Comparison of ENCODE assay signal across 18 cellular contexts in the genomic region with DNA sequence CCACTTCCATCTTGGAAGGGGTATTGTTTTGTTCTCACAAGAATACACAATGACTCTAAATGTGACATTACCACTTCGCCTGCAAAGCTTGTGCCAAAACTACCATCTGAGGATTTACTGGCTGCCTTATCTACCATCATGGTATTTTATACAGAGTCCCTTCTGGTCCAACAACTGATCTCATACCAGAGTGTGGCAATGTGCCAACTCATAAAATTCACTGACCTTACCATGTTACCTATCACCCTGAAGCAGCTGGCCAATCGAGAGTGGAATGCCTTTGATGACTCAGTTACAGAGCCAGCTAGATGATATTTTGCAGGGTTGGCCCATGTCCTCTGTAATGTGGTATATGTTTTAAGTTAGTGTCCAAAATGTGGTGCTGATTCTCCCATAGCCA. TPM values are rescaled to one million over a fixed set of nuclear protein-coding genes. Genes with fewer than 3 reads are reported as not detected.
DNase-seq lines count a peak whose midpoint lies in the region; ATAC-seq and TF ChIP-seq lines count a peak whose summit lies in the region.
"Had no signal": no experiment of that assay in that cellular context is flagged by ENCODE, and none has a peak within 500 bp of the region (broad histone marks: within the 10 kb centered on the region; RNA-seq: fewer than 3 reads in every experiment).

No MANE protein-coding gene starts in this region.

- intact Hi-C loops in left colon (cut with DNase I, micrococcal nuclease) = no loop called here
- intact Hi-C loops in dorsolateral prefrontal cortex (cut with DNase I) = no loop called here

- no peak overlapping the region for H3K4me3 ChIP-seq in dorsolateral prefrontal cortex
- H3K4me3 ChIP-seq: BLaER1 had no signal

- in situ Hi-C loops in Caki2 (cut with HindIII; ENCODE audit: low pct_unique_long_range_greater_than_20kb, low sequenced_read_pairs) = no loop called here

- H3K27ac ChIP-seq in VCaP (peak overlapping the region; percentile 66), dorsolateral prefrontal cortex (no peak overlapping the region)
- H3K27ac ChIP-seq: BLaER1 had no signal

- peak; percentile 3 for DNase-seq in Caki2 (ENCODE audit: low read depth)
- DNase-seq in HT-29 (ENCODE audit: low spot score) = peak; percentile 54
- DNase-seq in left colon = no peak
- DNase-seq in dorsolateral prefrontal cortex = no peak
- no peak for DNase-seq in DMS79 (lab: John Stamatoyannopoulos, UW)
- DNase-seq: 8988T; Calu3; CD4-positive, alpha-beta memory T cell; GF-D8; GOT3; H9; KG1 had no signal

- ATAC-seq in left colon (peak; percentile 66), HG03469 (IDR thresholded peaks at IDR 0.05; ENCODE audit: unreplicated experiment) (no peak), GM18511 (IDR thresholded peaks at IDR 0.05; ENCODE audit: unreplicated experiment) (no peak)
- ATAC-seq: HepG2 had no signal

- peaks cover 0 to 89% (median 50%) of the 10 kb centered on the region in 45 donors for H3K27me3 ChIP-seq in dorsolateral prefrontal cortex

- TF ChIP-seq CTCF in VCaP (conservative IDR thresholded peaks at IDR 0.05) (no peak), dorsolateral prefrontal cortex (IDR thresholded peaks at IDR 0.05 in 54 of 56, conservative IDR thresholded peaks at IDR 0.05 in 2 of 56; ENCODE audit: low read depth in 1 of 56, partially characterized antibody in 56 of 56) (no peak)

RNA-seq across cellular contexts. Expression of a gene that starts 3.8 kb away (rescaled TPM):
- not detected in 2 replicates for total RNA-seq in Caki2 (2014; rRNA removed; shearing (Covaris generic); ENCODE audit: low replicate concordance)
- total RNA-seq in HT-29 (2014; rRNA removed; shearing (Covaris generic)) = not detected in 2 replicates
- total RNA-seq in left colon = not detected
- 1 to 10 TPM in 1 of 120 experiments, under 1 TPM in 1, not detected in 118; 0.33 to 1.2 TPM for total RNA-seq in dorsolateral prefrontal cortex
- total RNA-seq: A673; Calu3; CD4-positive, alpha-beta memory T cell; H9 had no signal

Comparison
In these comparisons a context has a peak if more than half of its experiments do, and no peak if none do; other contexts are left out.
1. DNase-seq: peak in Caki2 (single experiment) and HT-29 (single experiment); none in left colon (0 of 2), dorsolateral prefrontal cortex (0 of 10) and DMS79 (single experiment).